Comparison of ENCODE assay signal across 25 cellular contexts in genomic region chr4:25367877-25368276, GRCh38.
"Had no signal": no experiment of that assay in that cellular context is flagged by ENCODE, and none has a peak within 500 bp of the region (broad histone marks: within the 10 kb centered on the region; RNA-seq: fewer than 3 reads in every experiment).

No MANE protein-coding gene starts in this region.

- H3K4me1 ChIP-seq: esophagus squamous epithelium, heart right ventricle, lower lobe of right lung, prostate gland, right atrium auricular region, sigmoid colon, spleen, transverse colon, upper lobe of right lung, uterus had no signal

- ATAC-seq: left ventricle myocardium superior; lower lobe of right lung; naive thymus-derived CD4-positive, alpha-beta T cell; stimulated activated memory B cell treated with anti-CD40 and anti-IgM and Interleukin-4, amounts not matched to agents 10 μg/mL and 1 μg/mL and 100 μg/mL, for 72 hours; upper lobe of right lung had no signal

- FAIRE-seq: keratinocyte had no signal

- H3K9ac ChIP-seq: neural progenitor cell had no signal

- H2AFZ ChIP-seq: neural progenitor cell had no signal

- H3K9me3 ChIP-seq: esophagus squamous epithelium, heart right ventricle, lower lobe of right lung, prostate gland, right atrium auricular region, sigmoid colon, spleen, transverse colon, upper lobe of right lung, uterus had no signal

- H3K4me2 ChIP-seq: neural progenitor cell had no signal

- H3K4me3 ChIP-seq: coronary artery, esophagus squamous epithelium, heart right ventricle, lower lobe of right lung, neural progenitor cell, prostate gland, right atrium auricular region, sigmoid colon, spleen, transverse colon, upper lobe of right lung, uterus had no signal

- H3K36me3 ChIP-seq: neural progenitor cell, prostate gland, uterus had no signal

- DNase-seq: dermis blood vessel endothelial cell; effector memory CD4-positive, alpha-beta T cell; erythroblast; esophagus squamous epithelium; foreskin melanocyte; glutamatergic neuron; heart right ventricle; hypothalamus; immature natural killer cell; left ventricle myocardium superior; lower lobe of right lung; midbrain; naive thymus-derived CD4-positive, alpha-beta T cell; sigmoid colon; spleen; stimulated activated CD4-positive, alpha-beta T cell treated with anti-CD3 and anti-CD28 coated beads, Interleukin-4, amount 100 ng/mL, for 4 hours; transverse colon; upper lobe of right lung; uterus had no signal

- H3K27me3 ChIP-seq: esophagus squamous epithelium, heart right ventricle, neural progenitor cell, right atrium auricular region, sigmoid colon, spleen, transverse colon, upper lobe of right lung, uterus had no signal

- H3K27ac ChIP-seq: coronary artery, esophagus squamous epithelium, heart right ventricle, lower lobe of right lung, neural progenitor cell, prostate gland, right atrium auricular region, sigmoid colon, transverse colon, upper lobe of right lung, uterus had no signal
